Comparison of ENCODE assay signal across 9 cellular contexts in the genomic region with DNA sequence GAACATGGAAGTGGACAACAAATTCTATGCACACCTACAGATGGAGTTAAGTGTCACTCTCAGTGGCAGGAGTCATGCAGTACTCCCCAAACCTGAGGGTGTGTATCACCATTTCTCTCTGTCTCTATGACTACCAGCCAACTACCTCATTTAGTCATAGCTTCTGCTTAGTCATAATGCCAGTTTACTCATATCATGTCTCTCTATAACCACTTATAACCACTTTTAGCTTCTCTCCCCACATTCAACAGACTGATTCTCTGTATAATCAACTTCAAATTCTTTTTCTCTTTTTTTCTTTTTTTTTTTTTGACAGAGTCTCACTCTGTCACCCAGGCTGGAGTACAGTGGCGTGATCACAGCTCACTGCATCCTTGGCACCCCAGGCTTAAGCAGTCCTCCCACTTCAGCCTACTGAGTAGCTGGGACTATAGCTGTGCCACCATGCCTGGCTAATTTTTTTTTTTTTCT. TPM values are rescaled to one million over a fixed set of nuclear protein-coding genes. Genes with fewer than 3 reads are reported as not detected.
DNase-seq lines count a peak whose midpoint lies in the region; ATAC-seq lines count a peak whose summit lies in the region.
"Had no signal": no experiment of that assay in that cellular context is flagged by ENCODE, and none has a peak within 500 bp of the region (broad histone marks: within the 10 kb centered on the region; RNA-seq: fewer than 3 reads in every experiment).

No MANE protein-coding gene starts in this region.

- H2AK5ac ChIP-seq in trophoblast cell (ENCODE audit: low read length) = no peak overlapping the region

- no peak overlapping the region for H2AFZ ChIP-seq in trophoblast cell (ENCODE audit: insufficient read depth, low read length, poor library complexity)

- peak; percentile 67 for DNase-seq in activated naive CD4-positive, alpha-beta T cell treated with anti-CD3 and anti-CD28 coated beads for 36 hours
- no peak for DNase-seq in activated naive CD4-positive, alpha-beta T cell (lab: John Stamatoyannopoulos, UW)
- DNase-seq in NCI-H69 (lab: John Stamatoyannopoulos, UW) (peak; percentile 4), trophoblast cell (peak; percentile 41 to 80), cortex of kidney (lab: John Stamatoyannopoulos, UW) (no peak), NCI-H82 treated with DMSO at 0.1 percent for 48 hours (lab: John Stamatoyannopoulos, UW; ENCODE audit: unreplicated experiment) (no peak)
- DNase-seq in activated naive CD8-positive, alpha-beta T cell treated with anti-CD3 and anti-CD28 coated beads, Interleukin-2, amount 10 ng/mL, durations not matched to agents 7 days and 5 days = no peak

- no peaks in the 10 kb centered on the region for H3K27me3 Mint-ChIP-seq in activated naive CD4-positive, alpha-beta T cell treated with anti-CD3 and anti-CD28 coated beads for 36 hours (ENCODE audit: low read depth)
- H3K27me3 Mint-ChIP-seq in activated naive CD8-positive, alpha-beta T cell treated with anti-CD3 and anti-CD28 coated beads, Interleukin-2, amount 10 ng/mL, durations not matched to agents 7 days and 5 days = peaks cover 2% of the 10 kb centered on the region

- peak overlapping the region; percentile 51 for H3K27ac Mint-ChIP-seq in activated naive CD4-positive, alpha-beta T cell treated with anti-CD3 and anti-CD28 coated beads for 36 hours
- H3K27ac Mint-ChIP-seq in activated naive CD8-positive, alpha-beta T cell treated with anti-CD3 and anti-CD28 coated beads, Interleukin-2, amount 10 ng/mL, durations not matched to agents 7 days and 5 days = no peak overlapping the region

- no peak overlapping the region for H4K12ac ChIP-seq in trophoblast cell (ENCODE audit: low read depth, low read length)

- intact Hi-C loops in activated naive CD4-positive, alpha-beta T cell treated with anti-CD3 and anti-CD28 coated beads for 36 hours (cut with micrococcal nuclease) = loop anchor here (1.0 to 10.0 kb wide), 11 partner anchors 14 to 1250 kb away; partner anchors contain the start of genes AK9, CDC40, CDK19 and FIG4

- no peaks in the 10 kb centered on the region for H3K9me3 Mint-ChIP-seq in activated naive CD4-positive, alpha-beta T cell treated with anti-CD3 and anti-CD28 coated beads for 36 hours
- no peaks in the 10 kb centered on the region for H3K9me3 Mint-ChIP-seq in activated naive CD8-positive, alpha-beta T cell treated with anti-CD3 and anti-CD28 coated beads, Interleukin-2, amount 10 ng/mL, durations not matched to agents 7 days and 5 days

- no peak overlapping the region for H3K9ac ChIP-seq in trophoblast cell (ENCODE audit: low read length)

- H2BK120ac ChIP-seq in trophoblast cell (ENCODE audit: insufficient read depth, low read length, poor library complexity) = no peak overlapping the region

- no peak overlapping the region for H3K18ac ChIP-seq in trophoblast cell (ENCODE audit: low read length)

- no peaks in the 10 kb centered on the region for H3K4me1 ChIP-seq in trophoblast cell (ENCODE audit: control insufficient read depth in 1 of 2, insufficient read depth in 2 of 2, low read length in 2 of 2)

- no peak overlapping the region for H3K4me2 ChIP-seq in trophoblast cell (ENCODE audit: low read length)

- CTCF ChIA-PET in activated naive CD4-positive, alpha-beta T cell treated with anti-CD3 and anti-CD28 coated beads for 36 hours (lab: Charles Lee) = interaction anchor here (0.6 to 1.6 kb wide), 7 partner anchors 10 to 609 kb away, joined by 3 to 8 read pairs (median 4); no protein-coding TSS in a partner anchor

- no peak overlapping the region for H2BK12ac ChIP-seq in trophoblast cell (ENCODE audit: low read length)

- H3K4me1 Mint-ChIP-seq in activated naive CD4-positive, alpha-beta T cell treated with anti-CD3 and anti-CD28 coated beads for 36 hours (ENCODE audit: low read depth) = peaks cover 8% of the 10 kb centered on the region
- H3K4me1 Mint-ChIP-seq in activated naive CD8-positive, alpha-beta T cell treated with anti-CD3 and anti-CD28 coated beads, Interleukin-2, amount 10 ng/mL, durations not matched to agents 7 days and 5 days = peaks cover 5% of the 10 kb centered on the region

- no peak overlapping the region for H3K14ac ChIP-seq in trophoblast cell (ENCODE audit: low read length)

- H3K23ac ChIP-seq in trophoblast cell (ENCODE audit: low read length) = no peak overlapping the region

- H3K27me3 ChIP-seq in trophoblast cell (ENCODE audit: insufficient read depth, low read length) = no peaks in the 10 kb centered on the region
- H3K27me3 ChIP-seq: cardiac muscle cell had no signal

- ATAC-seq in HG02884 (IDR thresholded peaks at IDR 0.05; ENCODE audit: unreplicated experiment) = peak; percentile 100
- ATAC-seq in activated naive CD8-positive, alpha-beta T cell treated with anti-CD3 and anti-CD28 coated beads, Interleukin-2, amount 10 ng/mL, durations not matched to agents 7 days and 5 days (ENCODE audit: low read depth) = peak; percentile 96

- H3K79me2 ChIP-seq in trophoblast cell (ENCODE audit: control insufficient read depth, insufficient read depth, low read length, poor library complexity) = no peaks in the 10 kb centered on the region

- H3K4me3 Mint-ChIP-seq in activated naive CD4-positive, alpha-beta T cell treated with anti-CD3 and anti-CD28 coated beads for 36 hours = no peak overlapping the region
- H3K4me3 Mint-ChIP-seq in activated naive CD8-positive, alpha-beta T cell treated with anti-CD3 and anti-CD28 coated beads, Interleukin-2, amount 10 ng/mL, durations not matched to agents 7 days and 5 days = no peak overlapping the region

- H3K9me3 ChIP-seq in trophoblast cell (ENCODE audit: insufficient read depth, low read depth, low read length) = no peaks in the 10 kb centered on the region

- H3K36me3 ChIP-seq in trophoblast cell (ENCODE audit: control insufficient read depth in 1 of 2, insufficient read depth in 2 of 2, low read length in 2 of 2) = no peaks in the 10 kb centered on the region
- H3K36me3 ChIP-seq: cardiac muscle cell had no signal

- H3K27ac ChIP-seq in trophoblast cell (ENCODE audit: low read depth, low read length) = no peak overlapping the region
- H3K27ac ChIP-seq: cardiac muscle cell had no signal

- no peak overlapping the region for H3K4ac ChIP-seq in trophoblast cell (ENCODE audit: low read depth, low read length)

- H3K36me3 Mint-ChIP-seq in activated naive CD4-positive, alpha-beta T cell treated with anti-CD3 and anti-CD28 coated beads for 36 hours (ENCODE audit: low read depth) = no peaks in the 10 kb centered on the region
- no peaks in the 10 kb centered on the region for H3K36me3 Mint-ChIP-seq in activated naive CD8-positive, alpha-beta T cell treated with anti-CD3 and anti-CD28 coated beads, Interleukin-2, amount 10 ng/mL, durations not matched to agents 7 days and 5 days

- H3K4me3 ChIP-seq in trophoblast cell (ENCODE audit: low read depth, low read length) = no peak overlapping the region
- H3K4me3 ChIP-seq: cardiac muscle cell had no signal

- H2BK5ac ChIP-seq in trophoblast cell (ENCODE audit: low read depth, low read length, poor library complexity) = no peak overlapping the region

- H4K8ac ChIP-seq in trophoblast cell (ENCODE audit: low read depth, low read length) = no peak overlapping the region

- POLR2A ChIA-PET in activated naive CD8-positive, alpha-beta T cell treated with anti-CD3 and anti-CD28 coated beads, Interleukin-2, amount 10 ng/mL, durations not matched to agents 7 days and 5 days (lab: Charles Lee) = interaction anchor here (0.5 to 2.5 kb wide), 4 partner anchors 14 to 426 kb away, joined by 3 to 12 read pairs (median 4); partner anchors contain the start of genes CDK19 and GTF3C6

- WGBS in trophoblast cell (ENCODE audit: extremely low coverage, insufficient coverage, insufficient read length) = no CpG with 5 or more reads among the region's 1 CpG

- no peaks in the 10 kb centered on the region for H3K79me1 ChIP-seq in trophoblast cell (ENCODE audit: low read length)

- H4K91ac ChIP-seq in trophoblast cell (ENCODE audit: low read depth, low read length) = no peak overlapping the region

RNA-seq across cellular contexts. Expression of gene GTF3C6, which starts 13.8 kb away (rescaled TPM):
- 10 to 100 TPM; 81.6 to 84.7 TPM for total RNA-seq in activated naive CD4-positive, alpha-beta T cell treated with anti-CD3 and anti-CD28 coated beads for 36 hours
- total RNA-seq in activated naive CD8-positive, alpha-beta T cell treated with anti-CD3 and anti-CD28 coated beads, Interleukin-2, amount 10 ng/mL, durations not matched to agents 7 days and 5 days = 10 to 100 TPM; 60.9 to 65.4 TPM
- polyA plus RNA-seq in trophoblast cell (2013) = 70.0 and 71.7 TPM in 2 replicates

RNA-seq across cellular contexts. Expression of gene RPF2, which starts 37.1 kb away (rescaled TPM):
- total RNA-seq in activated naive CD4-positive, alpha-beta T cell treated with anti-CD3 and anti-CD28 coated beads for 36 hours = 10 to 100 TPM; 43.5 to 45.8 TPM
- 10 to 100 TPM; 19.1 to 19.6 TPM for total RNA-seq in activated naive CD8-positive, alpha-beta T cell treated with anti-CD3 and anti-CD28 coated beads, Interleukin-2, amount 10 ng/mL, durations not matched to agents 7 days and 5 days
- 34.5 and 35.5 TPM in 2 replicates for polyA plus RNA-seq in trophoblast cell (2013)

Comparison
In these comparisons a context has a peak if more than half of its experiments do, and no peak if none do; other contexts are left out.
1. DNase-seq: peak in activated naive CD4-positive, alpha-beta T cell treated with anti-CD3 and anti-CD28 coated beads for 36 hours (single experiment), NCI-H69 (single experiment) and trophoblast cell (2 of 2); none in activated naive CD4-positive, alpha-beta T cell (0 of 4), activated naive CD8-positive, alpha-beta T cell treated with anti-CD3 and anti-CD28 coated beads, Interleukin-2, amount 10 ng/mL, durations not matched to agents 7 days and 5 days (single experiment), cortex of kidney (single experiment) and NCI-H82 treated with DMSO at 0.1 percent for 48 hours (single experiment).